Comparison of ENCODE assay signal across 1 cellular context in genomic region chrX:53882331-53882730, GRCh38.
TF ChIP-seq lines count a peak whose summit lies in the region.

No MANE protein-coding gene starts in this region.

TF ChIP-seq in HepG2, 621 proteins besides CTCF, POLR2A, EP300 and RAD21 (continued from another document and continues in another):
- TF ChIP-seq CSRNP1 (CRISPR knock-in tag; IDR thresholded peaks at IDR 0.05): no peak
- no peak for TF ChIP-seq PCBP1 (IDR thresholded peaks at IDR 0.05; ENCODE audit: borderline replicate concordance, low read depth, low read length)
- TF ChIP-seq ZNF251 (CRISPR knock-in tag; IDR thresholded peaks at IDR 0.05): no peak
- no peak for TF ChIP-seq HES4 (CRISPR knock-in tag; IDR thresholded peaks at IDR 0.05; ENCODE audit: borderline replicate concordance)
- peak; percentile 87 for TF ChIP-seq CEBPG (CRISPR knock-in tag; IDR thresholded peaks at IDR 0.05)
- no peak for TF ChIP-seq HNF4G (IDR thresholded peaks at IDR 0.05; ENCODE audit: borderline replicate concordance, low read depth, low read length)
- no peak for TF ChIP-seq HNF4G (CRISPR knock-in tag; IDR thresholded peaks at IDR 0.05; ENCODE audit: borderline replicate concordance, low read depth)
- TF ChIP-seq, protein P1, sequence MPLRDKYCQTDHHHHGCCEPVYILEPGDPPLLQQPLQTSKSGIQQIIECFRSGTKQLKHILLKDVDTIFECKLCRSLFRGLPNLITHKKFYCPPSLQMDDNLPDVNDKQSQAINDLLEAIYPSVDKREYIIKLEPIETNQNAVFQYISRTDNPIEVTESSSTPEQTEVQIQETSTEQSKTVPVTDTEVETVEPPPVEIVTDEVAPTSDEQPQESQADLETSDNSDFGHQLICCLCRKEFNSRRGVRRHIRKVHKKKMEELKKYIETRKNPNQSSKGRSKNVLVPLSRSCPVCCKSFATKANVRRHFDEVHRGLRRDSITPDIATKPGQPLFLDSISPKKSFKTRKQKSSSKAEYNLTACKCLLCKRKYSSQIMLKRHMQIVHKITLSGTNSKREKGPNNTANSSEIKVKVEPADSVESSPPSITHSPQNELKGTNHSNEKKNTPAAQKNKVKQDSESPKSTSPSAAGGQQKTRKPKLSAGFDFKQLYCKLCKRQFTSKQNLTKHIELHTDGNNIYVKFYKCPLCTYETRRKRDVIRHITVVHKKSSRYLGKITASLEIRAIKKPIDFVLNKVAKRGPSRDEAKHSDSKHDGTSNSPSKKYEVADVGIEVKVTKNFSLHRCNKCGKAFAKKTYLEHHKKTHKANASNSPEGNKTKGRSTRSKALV (CRISPR knock-in tag; IDR thresholded peaks at IDR 0.05): no peak
- TF ChIP-seq, protein P2, sequence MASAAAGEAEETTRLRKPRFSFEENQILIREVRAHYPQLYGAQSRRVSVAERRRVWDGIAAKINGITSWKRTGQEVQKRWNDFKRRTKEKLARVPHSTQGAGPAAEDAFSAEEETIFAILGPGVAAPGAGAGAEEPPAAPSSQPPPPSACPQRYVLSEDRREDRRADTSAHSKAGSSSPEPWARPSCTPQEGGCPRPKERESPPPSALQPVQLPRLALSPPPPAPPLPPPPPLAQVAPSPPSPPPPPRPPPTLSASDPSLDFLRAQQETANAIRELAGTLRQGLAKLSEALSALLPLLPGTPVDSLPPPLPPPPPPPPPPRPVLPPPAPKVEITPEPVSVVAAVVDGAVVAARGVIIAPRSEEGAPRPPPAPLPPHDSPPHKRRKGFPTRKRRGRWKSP (CRISPR knock-in tag; IDR thresholded peaks at IDR 0.05): peak; percentile 43; the same call in 1 of the 2 replicates
- peak; percentile 69 for TF ChIP-seq ELF3 (CRISPR knock-in tag; IDR thresholded peaks at IDR 0.05)
- no peak for TF ChIP-seq RBM39 (IDR thresholded peaks at IDR 0.05; ENCODE audit: low read depth, low read length, poor library complexity, severe bottlenecking)
- no peak for TF ChIP-seq EED (CRISPR knock-in tag; IDR thresholded peaks at IDR 0.05)
- TF ChIP-seq PAX8 (CRISPR knock-in tag; IDR thresholded peaks at IDR 0.05; ENCODE audit: borderline replicate concordance): no peak
- TF ChIP-seq ISL2 (CRISPR knock-in tag; IDR thresholded peaks at IDR 0.05): peak; percentile 35; the same call in 1 of the 2 replicates
- TF ChIP-seq NR2F2 (IDR thresholded peaks at IDR 0.05; ENCODE audit: borderline replicate concordance, low read depth): no peak
- no peak for TF ChIP-seq CCAR2 (optimal IDR thresholded peaks at IDR 0.05; ENCODE audit: low read depth, low read length)
- peak; percentile 51; the same call in 1 of the 3 replicates for TF ChIP-seq MXI1 (IDR thresholded peaks at IDR 0.05; ENCODE audit: borderline replicate concordance, low read depth, low read length)
- peak; percentile 79; the same call in 1 of the 2 replicates for TF ChIP-seq TARDBP (CRISPR knock-in tag; IDR thresholded peaks at IDR 0.05)
- TF ChIP-seq STAT6 (CRISPR knock-in tag; IDR thresholded peaks at IDR 0.05; ENCODE audit: borderline replicate concordance): no peak
- TF ChIP-seq TBL1XR1 (IDR thresholded peaks at IDR 0.05; ENCODE audit: borderline replicate concordance, low read length, partially characterized antibody): peak; percentile 20
- TF ChIP-seq KLF13 (CRISPR knock-in tag; IDR thresholded peaks at IDR 0.05): no peak
- TF ChIP-seq TFAP4 (IDR thresholded peaks at IDR 0.05; ENCODE audit: borderline replicate concordance, low read depth): peak; percentile 31; the same call in 1 of the 2 replicates
- TF ChIP-seq TCF7 (IDR thresholded peaks at IDR 0.05; ENCODE audit: low read depth): 0 out of 2 replicates have a peak, but pooled peaks have one; percentile 24
- TF ChIP-seq, protein P3, sequence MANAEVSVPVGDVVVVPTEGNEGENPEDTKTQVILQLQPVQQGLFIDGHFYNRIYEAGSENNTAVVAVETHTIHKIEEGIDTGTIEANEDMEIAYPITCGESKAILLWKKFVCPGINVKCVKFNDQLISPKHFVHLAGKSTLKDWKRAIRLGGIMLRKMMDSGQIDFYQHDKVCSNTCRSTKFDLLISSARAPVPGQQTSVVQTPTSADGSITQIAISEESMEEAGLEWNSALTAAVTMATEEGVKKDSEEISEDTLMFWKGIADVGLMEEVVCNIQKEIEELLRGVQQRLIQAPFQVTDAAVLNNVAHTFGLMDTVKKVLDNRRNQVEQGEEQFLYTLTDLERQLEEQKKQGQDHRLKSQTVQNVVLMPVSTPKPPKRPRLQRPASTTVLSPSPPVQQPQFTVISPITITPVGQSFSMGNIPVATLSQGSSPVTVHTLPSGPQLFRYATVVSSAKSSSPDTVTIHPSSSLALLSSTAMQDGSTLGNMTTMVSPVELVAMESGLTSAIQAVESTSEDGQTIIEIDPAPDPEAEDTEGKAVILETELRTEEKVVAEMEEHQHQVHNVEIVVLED (CRISPR knock-in tag; IDR thresholded peaks at IDR 0.05; ENCODE audit: borderline replicate concordance): no peak
- TF ChIP-seq MLX (CRISPR knock-in tag; IDR thresholded peaks at IDR 0.05): peak; percentile 56; the same call in 1 of the 2 replicates
- TF ChIP-seq ZNF614 (CRISPR knock-in tag; IDR thresholded peaks at IDR 0.05; ENCODE audit: borderline replicate concordance): no peak
- peak; percentile 33; the same call in 1 of the 2 replicates for TF ChIP-seq HOXA3 (CRISPR knock-in tag; IDR thresholded peaks at IDR 0.05)
- TF ChIP-seq, protein P4, sequence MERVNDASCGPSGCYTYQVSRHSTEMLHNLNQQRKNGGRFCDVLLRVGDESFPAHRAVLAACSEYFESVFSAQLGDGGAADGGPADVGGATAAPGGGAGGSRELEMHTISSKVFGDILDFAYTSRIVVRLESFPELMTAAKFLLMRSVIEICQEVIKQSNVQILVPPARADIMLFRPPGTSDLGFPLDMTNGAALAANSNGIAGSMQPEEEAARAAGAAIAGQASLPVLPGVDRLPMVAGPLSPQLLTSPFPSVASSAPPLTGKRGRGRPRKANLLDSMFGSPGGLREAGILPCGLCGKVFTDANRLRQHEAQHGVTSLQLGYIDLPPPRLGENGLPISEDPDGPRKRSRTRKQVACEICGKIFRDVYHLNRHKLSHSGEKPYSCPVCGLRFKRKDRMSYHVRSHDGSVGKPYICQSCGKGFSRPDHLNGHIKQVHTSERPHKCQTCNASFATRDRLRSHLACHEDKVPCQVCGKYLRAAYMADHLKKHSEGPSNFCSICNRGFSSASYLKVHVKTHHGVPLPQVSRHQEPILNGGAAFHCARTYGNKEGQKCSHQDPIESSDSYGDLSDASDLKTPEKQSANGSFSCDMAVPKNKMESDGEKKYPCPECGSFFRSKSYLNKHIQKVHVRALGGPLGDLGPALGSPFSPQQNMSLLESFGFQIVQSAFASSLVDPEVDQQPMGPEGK (CRISPR knock-in tag; IDR thresholded peaks at IDR 0.05): peak; percentile 51
- TF ChIP-seq, protein P5, sequence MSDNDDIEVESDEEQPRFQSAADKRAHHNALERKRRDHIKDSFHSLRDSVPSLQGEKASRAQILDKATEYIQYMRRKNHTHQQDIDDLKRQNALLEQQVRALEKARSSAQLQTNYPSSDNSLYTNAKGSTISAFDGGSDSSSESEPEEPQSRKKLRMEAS (IDR thresholded peaks at IDR 0.05): peak; percentile 53
- peak; percentile 63 for TF ChIP-seq SP5 (CRISPR knock-in tag; IDR thresholded peaks at IDR 0.05; ENCODE audit: borderline replicate concordance, low read depth)
- no peak for TF ChIP-seq TMF1 (CRISPR knock-in tag; IDR thresholded peaks at IDR 0.05; ENCODE audit: low read depth)
- peak; percentile 57; the same call in 1 of the 2 replicates for TF ChIP-seq NCOA2 (CRISPR knock-in tag; IDR thresholded peaks at IDR 0.05)
- peak; percentile 7; the same call in 1 of the 2 replicates for TF ChIP-seq SMC3 (IDR thresholded peaks at IDR 0.05; ENCODE audit: low read length)
- 0 out of 2 replicates have a peak, but pooled peaks have one; percentile 23 for TF ChIP-seq THAP11 (CRISPR knock-in tag; IDR thresholded peaks at IDR 0.05)
- TF ChIP-seq ZNF768 (CRISPR knock-in tag; IDR thresholded peaks at IDR 0.05): 0 out of 2 replicates have a peak, but pooled peaks have one; percentile 22
- no peak for TF ChIP-seq CC2D1A (CRISPR knock-in tag; IDR thresholded peaks at IDR 0.05)
- 0 out of 2 replicates have a peak, but pooled peaks have one; percentile 16 for TF ChIP-seq HNF1B (CRISPR knock-in tag; IDR thresholded peaks at IDR 0.05)
- peak in 1 of 2 experiments; percentile 44; a peak in 1 of 4 replicates for TF ChIP-seq KLF16 (CRISPR knock-in tag; IDR thresholded peaks at IDR 0.05)
- no peak for TF ChIP-seq ARNT (IDR thresholded peaks at IDR 0.05)
- TF ChIP-seq HNF4A (CRISPR knock-in tag; IDR thresholded peaks at IDR 0.05): peak; percentile 52; the same call in 1 of the 2 replicates
- TF ChIP-seq, protein P6, sequence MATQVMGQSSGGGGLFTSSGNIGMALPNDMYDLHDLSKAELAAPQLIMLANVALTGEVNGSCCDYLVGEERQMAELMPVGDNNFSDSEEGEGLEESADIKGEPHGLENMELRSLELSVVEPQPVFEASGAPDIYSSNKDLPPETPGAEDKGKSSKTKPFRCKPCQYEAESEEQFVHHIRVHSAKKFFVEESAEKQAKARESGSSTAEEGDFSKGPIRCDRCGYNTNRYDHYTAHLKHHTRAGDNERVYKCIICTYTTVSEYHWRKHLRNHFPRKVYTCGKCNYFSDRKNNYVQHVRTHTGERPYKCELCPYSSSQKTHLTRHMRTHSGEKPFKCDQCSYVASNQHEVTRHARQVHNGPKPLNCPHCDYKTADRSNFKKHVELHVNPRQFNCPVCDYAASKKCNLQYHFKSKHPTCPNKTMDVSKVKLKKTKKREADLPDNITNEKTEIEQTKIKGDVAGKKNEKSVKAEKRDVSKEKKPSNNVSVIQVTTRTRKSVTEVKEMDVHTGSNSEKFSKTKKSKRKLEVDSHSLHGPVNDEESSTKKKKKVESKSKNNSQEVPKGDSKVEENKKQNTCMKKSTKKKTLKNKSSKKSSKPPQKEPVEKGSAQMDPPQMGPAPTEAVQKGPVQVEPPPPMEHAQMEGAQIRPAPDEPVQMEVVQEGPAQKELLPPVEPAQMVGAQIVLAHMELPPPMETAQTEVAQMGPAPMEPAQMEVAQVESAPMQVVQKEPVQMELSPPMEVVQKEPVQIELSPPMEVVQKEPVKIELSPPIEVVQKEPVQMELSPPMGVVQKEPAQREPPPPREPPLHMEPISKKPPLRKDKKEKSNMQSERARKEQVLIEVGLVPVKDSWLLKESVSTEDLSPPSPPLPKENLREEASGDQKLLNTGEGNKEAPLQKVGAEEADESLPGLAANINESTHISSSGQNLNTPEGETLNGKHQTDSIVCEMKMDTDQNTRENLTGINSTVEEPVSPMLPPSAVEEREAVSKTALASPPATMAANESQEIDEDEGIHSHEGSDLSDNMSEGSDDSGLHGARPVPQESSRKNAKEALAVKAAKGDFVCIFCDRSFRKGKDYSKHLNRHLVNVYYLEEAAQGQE (IDR thresholded peaks at IDR 0.05; ENCODE audit: borderline replicate concordance in 1 of 2, low read depth in 1 of 2, low read length in 2 of 2): no peak
- TF ChIP-seq SIX1 (CRISPR knock-in tag; IDR thresholded peaks at IDR 0.05; ENCODE audit: borderline replicate concordance): no peak
- TF ChIP-seq FOSL2 (CRISPR knock-in tag; IDR thresholded peaks at IDR 0.05): peak; percentile 94
- TF ChIP-seq FOXA1 (IDR thresholded peaks at IDR 0.05): no peak
- peak; percentile 73 for TF ChIP-seq FOXA1 (CRISPR knock-in tag; IDR thresholded peaks at IDR 0.05)
- no peak; the same call in 1 of the 2 replicates for TF ChIP-seq TBX3 (IDR thresholded peaks at IDR 0.05; ENCODE audit: borderline replicate concordance)
